10 cellular contexts compared by ENCODE assay signal in the genomic region with DNA sequence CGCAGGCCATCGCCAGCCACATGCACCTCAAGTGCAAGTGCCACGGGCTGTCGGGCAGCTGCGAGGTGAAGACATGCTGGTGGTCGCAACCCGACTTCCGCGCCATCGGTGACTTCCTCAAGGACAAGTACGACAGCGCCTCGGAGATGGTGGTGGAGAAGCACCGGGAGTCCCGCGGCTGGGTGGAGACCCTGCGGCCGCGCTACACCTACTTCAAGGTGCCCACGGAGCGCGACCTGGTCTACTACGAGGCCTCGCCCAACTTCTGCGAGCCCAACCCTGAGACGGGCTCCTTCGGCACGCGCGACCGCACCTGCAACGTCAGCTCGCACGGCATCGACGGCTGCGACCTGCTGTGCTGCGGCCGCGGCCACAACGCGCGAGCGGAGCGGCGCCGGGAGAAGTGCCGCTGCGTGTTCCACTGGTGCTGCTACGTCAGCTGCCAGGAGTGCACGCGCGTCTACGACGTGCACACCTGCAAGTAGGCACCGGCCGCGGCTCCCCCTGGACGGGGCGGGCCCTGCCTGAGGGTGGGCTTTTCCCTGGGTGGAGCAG. TPM values are rescaled to one million over a fixed set of nuclear protein-coding genes. Genes with fewer than 3 reads are reported as not detected.
A peak's percentile ranks its signal among the peaks of the same experiment; 100 is the strongest.
DNase-seq lines count a peak whose midpoint lies in the region; ATAC-seq, FAIRE-seq and TF ChIP-seq lines count a peak whose summit lies in the region.
"Had no signal": no experiment of that assay in that cellular context is flagged by ENCODE, and none has a peak within 500 bp of the region (broad histone marks: within the 10 kb centered on the region; RNA-seq: fewer than 3 reads in every experiment).

No MANE protein-coding gene starts in this region.

- peak; percentile 14 for ATAC-seq in GM19351 (IDR thresholded peaks at IDR 0.05; ENCODE audit: unreplicated experiment)
- peak; percentile 84 for ATAC-seq in T-helper 17 cell
- ATAC-seq in effector memory CD8-positive, alpha-beta T cell (replicated peaks): peak; percentile 84

- H3K27me3 ChIP-seq in brain microvascular endothelial cell (replicated peaks): peaks cover 31% of the 10 kb centered on the region

- no peaks in the 10 kb centered on the region for H3K9me3 ChIP-seq in T-helper 17 cell (ENCODE audit: control insufficient read depth, low read length, poor library complexity, severe bottlenecking)

- in situ Hi-C loops in brain microvascular endothelial cell (cut with HindIII; ENCODE audit: low pct_ligation_motif_present, low sequenced_read_pairs): no loop called here

- TF ChIP-seq CTCF in progenitor cell of endocrine pancreas (IDR thresholded peaks at IDR 0.05; ENCODE audit: unreplicated experiment): no peak
- TF ChIP-seq CTCF in brain microvascular endothelial cell (IDR thresholded peaks at IDR 0.05; ENCODE audit: low read depth, low read length, missing control alignments): no peak

- H3K4me1 Mint-ChIP-seq in T-helper 17 cell: peaks cover 15% of the 10 kb centered on the region
- peaks cover 8 to 9% of the 10 kb centered on the region in 2 donors for H3K4me1 Mint-ChIP-seq in effector memory CD8-positive, alpha-beta T cell (ENCODE audit: low read depth in 2 of 2)
- peaks cover 2% of the 10 kb centered on the region for H3K4me1 Mint-ChIP-seq in progenitor cell of endocrine pancreas (ENCODE audit: low read depth)

- H3K36me3 ChIP-seq in brain microvascular endothelial cell (replicated peaks): no peaks in the 10 kb centered on the region

- H3K27ac Mint-ChIP-seq in T-helper 17 cell: peak overlapping the region; percentile 29
- H3K27ac Mint-ChIP-seq in effector memory CD8-positive, alpha-beta T cell: no peak overlapping the region
- H3K27ac Mint-ChIP-seq in progenitor cell of endocrine pancreas: no peak overlapping the region

- DNase-seq in T-helper 17 cell: peak; percentile 51 to 69 (median 65)
- DNase-seq in effector memory CD8-positive, alpha-beta T cell: peak; percentile 54 to 69 (median 66)
- peak; percentile 49 for DNase-seq in retina
- no peak for DNase-seq in COR-L47 (lab: John Stamatoyannopoulos, UW)
- no peak for DNase-seq in progenitor cell of endocrine pancreas (ENCODE audit: low spot score, unreplicated experiment)
- no peak for DNase-seq in urothelium cell line (ENCODE audit: low spot score)
- DNase-seq in brain microvascular endothelial cell: no peak

- no peak overlapping the region for H3K4me3 ChIP-seq in brain microvascular endothelial cell (ENCODE audit: low read depth, low read length)

- no peak for FAIRE-seq in urothelium cell line (lab: Jason Lieb, UNC)

- H3K9me3 Mint-ChIP-seq in effector memory CD8-positive, alpha-beta T cell: no peaks in the 10 kb centered on the region
- no peaks in the 10 kb centered on the region for H3K9me3 Mint-ChIP-seq in progenitor cell of endocrine pancreas (ENCODE audit: low read depth)

- no peak overlapping the region for H3K27ac ChIP-seq in brain microvascular endothelial cell

- H3K27me3 Mint-ChIP-seq in T-helper 17 cell (peaks cover 29% of the 10 kb centered on the region), progenitor cell of endocrine pancreas (peaks cover 58% of the 10 kb centered on the region)
- H3K27me3 Mint-ChIP-seq in effector memory CD8-positive, alpha-beta T cell: peaks cover 14 to 45% of the 10 kb centered on the region in 2 donors

- peaks cover 5% of the 10 kb centered on the region for H3K36me3 Mint-ChIP-seq in T-helper 17 cell (ENCODE audit: low read depth)
- peaks cover 2% of the 10 kb centered on the region for H3K36me3 Mint-ChIP-seq in effector memory CD8-positive, alpha-beta T cell (ENCODE audit: insufficient read depth)
- H3K36me3 Mint-ChIP-seq in progenitor cell of endocrine pancreas (ENCODE audit: insufficient read depth): no peaks in the 10 kb centered on the region

- H3K4me3 Mint-ChIP-seq in T-helper 17 cell: peak overlapping the region; percentile 67
- peak overlapping the region; percentile 37 to 72 for H3K4me3 Mint-ChIP-seq in effector memory CD8-positive, alpha-beta T cell
- no peak overlapping the region for H3K4me3 Mint-ChIP-seq in progenitor cell of endocrine pancreas (ENCODE audit: low read depth)

RNA-seq across cellular contexts. Expression of a gene that starts 23.4 kb away (rescaled TPM):
- total RNA-seq in T-helper 17 cell: 100 to 1,000 TPM; 325 to 382 TPM
- total RNA-seq in progenitor cell of endocrine pancreas: 259 and 267 TPM in 2 replicates

RNA-seq across cellular contexts. Expression of a gene that starts 44.1 kb away (rescaled TPM):
- total RNA-seq in T-helper 17 cell (10 to 100 TPM; 20.9 to 21.6 TPM), progenitor cell of endocrine pancreas (20.2 and 22.4 TPM in 2 replicates)

RNA-seq across cellular contexts. Expression of a gene that starts 50.0 kb away (rescaled TPM):
- total RNA-seq in T-helper 17 cell (10 to 100 TPM; 55.2 to 59.9 TPM), progenitor cell of endocrine pancreas (50.3 and 52.3 TPM in 2 replicates)

RNA-seq across cellular contexts. Expression of a gene that starts 52.3 kb away (rescaled TPM):
- not detected for total RNA-seq in T-helper 17 cell
- not detected in 2 replicates for total RNA-seq in progenitor cell of endocrine pancreas
- total RNA-seq: fibroblast of villous mesenchyme, HT1080 had no signal

Comparison
In these comparisons a context has a peak if more than half of its experiments do, and no peak if none do; other contexts are left out.
1. ATAC-seq: peak in every context shown above with its lines; median percentile 84 in T-helper 17 cell; 84 in effector memory CD8-positive, alpha-beta T cell; 14 in GM19351.
2. DNase-seq: peak in T-helper 17 cell (3 of 3), effector memory CD8-positive, alpha-beta T cell (3 of 3) and retina (single experiment); none in COR-L47 (single experiment), progenitor cell of endocrine pancreas (single experiment), urothelium cell line (single experiment) and brain microvascular endothelial cell (single experiment).